In the genomic region with DNA sequence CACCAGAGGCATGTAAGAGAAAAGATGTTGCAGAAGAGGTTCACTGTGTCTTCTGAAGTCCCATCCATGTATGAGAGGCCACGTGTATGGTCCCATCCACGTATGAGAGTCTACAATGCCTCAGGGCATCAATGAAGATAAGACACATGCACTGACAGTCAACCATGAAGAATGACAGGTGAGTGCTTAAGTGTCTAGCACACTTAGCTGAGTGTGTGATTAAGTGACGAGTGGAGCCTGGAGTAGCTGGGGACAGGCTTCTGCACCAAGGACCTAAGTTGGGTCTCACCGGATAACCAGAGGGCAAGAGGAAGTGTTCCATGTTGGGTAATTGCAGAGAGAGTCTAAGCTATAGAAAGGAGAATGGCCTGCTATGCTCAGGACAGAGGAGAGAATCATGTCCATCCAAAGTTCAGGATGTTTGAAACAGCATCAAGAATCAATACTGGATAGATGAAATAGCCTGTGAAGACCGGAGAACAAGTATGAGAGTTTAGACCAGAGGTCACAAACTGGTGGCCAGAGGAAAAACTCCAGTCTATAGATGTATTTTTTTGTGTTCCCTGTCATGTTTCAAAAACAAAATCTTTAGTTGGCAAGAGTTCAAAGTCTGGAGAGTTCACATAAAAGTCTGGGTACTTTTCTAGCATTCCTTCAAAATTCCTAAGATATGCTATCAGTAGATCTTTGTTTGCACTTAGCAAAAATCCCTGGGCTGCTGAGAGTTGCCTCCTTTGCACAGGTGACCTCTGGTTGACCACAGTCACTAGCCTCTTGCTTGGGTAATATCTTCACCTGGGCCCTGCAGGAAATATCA, we compare ENCODE assay signal across 34 cellular contexts.
DNase-seq lines count a peak whose midpoint lies in the region; ATAC-seq, FAIRE-seq and TF ChIP-seq lines count a peak whose summit lies in the region.
"Had no signal": no experiment of that assay in that cellular context is flagged by ENCODE, and none has a peak within 500 bp of the region (broad histone marks: within the 10 kb centered on the region; RNA-seq: fewer than 3 reads in every experiment).

No MANE protein-coding gene starts in this region.

- TF ChIP-seq POLR2A in A549 (IDR thresholded peaks at IDR 0.05; ENCODE audit: low read length), result no peak

- H3K4me1 Mint-ChIP-seq in mesothelial cell of epicardium, result peaks cover 38% of the 10 kb centered on the region
- H3K4me1 Mint-ChIP-seq: activated CD4-positive, alpha-beta T cell treated with anti-CD3 and anti-CD28 coated beads, Interleukin-2, amount 10 ng/mL, durations not matched to agents 7 days and 5 days; immature natural killer cell had no signal

- ATAC-seq in A549 (peak in 1 of 2 experiments; percentile 69; a peak in 3 of 6 replicates), GM18868 (IDR thresholded peaks at IDR 0.05; ENCODE audit: unreplicated experiment) (no peak), GM21423 (IDR thresholded peaks at IDR 0.05; ENCODE audit: unreplicated experiment) (no peak)
- ATAC-seq: activated T-cell treated with anti-CD3 and anti-CD28 coated beads, Interleukin-2, amount 50 U/mL, for 72 hours; CD8-positive, alpha-beta T cell; effector memory CD8-positive, alpha-beta T cell; gastroesophageal sphincter; psoas muscle had no signal

- no peaks in the 10 kb centered on the region for H3K9me3 ChIP-seq in A549
- H3K9me3 ChIP-seq: colonic mucosa, HAP-1, psoas muscle, testis, uterus had no signal

- peak overlapping the region; percentile 79 for H3K27ac Mint-ChIP-seq in mesothelial cell of epicardium
- H3K27ac Mint-ChIP-seq: activated CD4-positive, alpha-beta T cell treated with anti-CD3 and anti-CD28 coated beads, Interleukin-2, amount 10 ng/mL, durations not matched to agents 7 days and 5 days; activated T-cell treated with anti-CD3 and anti-CD28 coated beads, Interleukin-2, amount 50 U/mL, for 72 hours; B cell; CD8-positive, alpha-beta T cell; effector memory CD8-positive, alpha-beta T cell; immature natural killer cell had no signal

- no peak for TF ChIP-seq RAD21 in A549 (conservative IDR thresholded peaks at IDR 0.05 in 1 of 2, IDR thresholded peaks at IDR 0.05 in 1 of 2)

- TF ChIP-seq CTCF in A549 (IDR thresholded peaks at IDR 0.05) (no peak), bronchial epithelial cell (IDR thresholded peaks at IDR 0.05; ENCODE audit: insufficient read depth, low read length, severe bottlenecking) (no peak), mesothelial cell of epicardium (IDR thresholded peaks at IDR 0.05; ENCODE audit: unreplicated experiment) (no peak)

- H3K27me3 ChIP-seq in bronchial epithelial cell (ENCODE audit: control insufficient read depth, insufficient read depth, low read length), result no peaks in the 10 kb centered on the region
- H3K27me3 ChIP-seq: colonic mucosa, gastroesophageal sphincter, testis, uterus had no signal

- peaks cover 10% of the 10 kb centered on the region for H3K36me3 ChIP-seq in bronchial epithelial cell (ENCODE audit: control insufficient read depth, insufficient read depth, low read length)
- H3K36me3 ChIP-seq: colonic mucosa, HAP-1, uterus had no signal

- H3K36me3 Mint-ChIP-seq in mesothelial cell of epicardium, result peaks cover 52% of the 10 kb centered on the region

- CTCF ChIA-PET in A549 (lab: Yijun Ruan, JAX), result no interaction called here

- H3K9me3 Mint-ChIP-seq in mesothelial cell of epicardium, result peaks cover 27% of the 10 kb centered on the region
- H3K9me3 Mint-ChIP-seq: activated CD4-positive, alpha-beta T cell treated with anti-CD3 and anti-CD28 coated beads, Interleukin-2, amount 10 ng/mL, durations not matched to agents 7 days and 5 days; effector memory CD8-positive, alpha-beta T cell had no signal

- POLR2A ChIA-PET in A549 (lab: Yijun Ruan, JAX), result no interaction called here

- peaks cover 19% of the 10 kb centered on the region for H3K4me1 ChIP-seq in A549
- H3K4me1 ChIP-seq: colonic mucosa, gastroesophageal sphincter, HAP-1, left ventricle myocardium inferior, uterus had no signal

- no peak for FAIRE-seq in A549 (lab: Jason Lieb, UNC)
- FAIRE-seq in bronchial epithelial cell (lab: Jason Lieb, UNC), result peak; percentile 23
- FAIRE-seq: G401.6, GM19239 had no signal

- H3K4me3 Mint-ChIP-seq in mesothelial cell of epicardium, result no peak overlapping the region
- H3K4me3 Mint-ChIP-seq: activated CD4-positive, alpha-beta T cell treated with anti-CD3 and anti-CD28 coated beads, Interleukin-2, amount 10 ng/mL, durations not matched to agents 7 days and 5 days; activated T-cell treated with anti-CD3 and anti-CD28 coated beads, Interleukin-2, amount 50 U/mL, for 72 hours; B cell; CD8-positive, alpha-beta T cell; effector memory CD8-positive, alpha-beta T cell; immature natural killer cell had no signal

- no peak overlapping the region for H3K4me3 ChIP-seq in A549
- no peak overlapping the region for H3K4me3 ChIP-seq in bronchial epithelial cell (ENCODE audit: low read depth, low read length)
- H3K4me3 ChIP-seq: colonic mucosa, gastroesophageal sphincter, HAP-1, left ventricle myocardium inferior, psoas muscle, testis, uterus had no signal

- WGBS in A549 (ENCODE audit: missing lambda C conversion rate), result 85% methylated on average over 5 of the region's 5 CpGs

- H3K27me3 Mint-ChIP-seq in mesothelial cell of epicardium (ENCODE audit: low read depth), result no peaks in the 10 kb centered on the region
- H3K27me3 Mint-ChIP-seq: activated CD4-positive, alpha-beta T cell treated with anti-CD3 and anti-CD28 coated beads, Interleukin-2, amount 10 ng/mL, durations not matched to agents 7 days and 5 days; B cell; effector memory CD8-positive, alpha-beta T cell had no signal

- DNase-seq in A549 (ENCODE audit: low read depth in 1 of 2, low spot score in 1 of 2), result peak in 1 of 2 experiments; percentile 36
- DNase-seq in M059J (ENCODE audit: low read depth), result peak; percentile 32
- DNase-seq in bronchial epithelial cell (ENCODE audit: low read depth), result no peak
- no peak for DNase-seq in mesothelial cell of epicardium (ENCODE audit: low spot score in 2 of 2, unreplicated experiment in 2 of 2)
- DNase-seq in activated naive CD4-positive, alpha-beta T cell treated with Interleukin-2 at 50 U/mL for 16 hours, result no peak
- no peak for DNase-seq in hippocampal formation (lab: John Stamatoyannopoulos, UW)
- DNase-seq: activated CD4-positive, alpha-beta T cell treated with anti-CD3 and anti-CD28 coated beads, Interleukin-2, amount 10 ng/mL, durations not matched to agents 7 days and 5 days; activated naive CD4-positive, alpha-beta T cell; activated T-cell treated with anti-CD3 and anti-CD28 coated beads, Interleukin-2, amount 50 U/mL, for 72 hours; amniotic stem cell; CD8-positive, alpha-beta T cell; colonic mucosa; DMS153; effector memory CD8-positive, alpha-beta T cell; hypothalamus; immature natural killer cell; KBM-7; left ventricle myocardium inferior; mesendoderm; MM.1S; NCI-H2029; NCI-H345; NCI-H774; psoas muscle; stimulated activated naive CD4-positive, alpha-beta T cell treated with Interleukin-2 at 50 U/mL for 16 hours; testis; uterus had no signal

- no peak for TF ChIP-seq EP300 in A549 (IDR thresholded peaks at IDR 0.05)

- peak overlapping the region in 1 of 2 experiments; percentile 28; a peak in 1 of 6 replicates for H3K27ac ChIP-seq in A549
- H3K27ac ChIP-seq: colonic mucosa, gastroesophageal sphincter, left ventricle myocardium inferior, psoas muscle, testis, uterus had no signal

- H3K4me2 ChIP-seq in A549, result peak overlapping the region; percentile 28

TF ChIP-seq in A549, 52 proteins besides CTCF, POLR2A, EP300 and RAD21:
- TF ChIP-seq GATA3 (IDR thresholded peaks at IDR 0.05; ENCODE audit: borderline replicate concordance) (peak; percentile 74), ZNF302 (CRISPR knock-in tag; IDR thresholded peaks at IDR 0.05) (no peak)
TF ChIP-seq in A549: peak in this region for 1.
